ENCODE assay signal across 18 cellular contexts in genomic region chr2:238786379-238786778, GRCh38.
"Had no signal": no experiment of that assay in that cellular context is flagged by ENCODE, and none has a peak within 500 bp of the region (broad histone marks: within the 10 kb centered on the region; RNA-seq: fewer than 3 reads in every experiment).

No MANE protein-coding gene starts in this region.

- DNase-seq: activated CD4-positive, alpha-beta memory T cell treated with anti-CD3 and anti-CD28 coated beads for 36 hours; activated CD4-positive, alpha-beta T cell treated with anti-CD3 and anti-CD28 coated beads for 36 hours; activated CD8-positive, alpha-beta memory T cell treated with anti-CD3 and anti-CD28 coated beads, Interleukin-2, amount 10 ng/mL, durations not matched to agents 7 days and 5 days; activated effector memory CD4-positive, alpha-beta T cell treated with anti-CD3 and anti-CD28 coated beads, Interleukin-2, amount 50 U/mL, for 16 hours; activated T-cell treated with anti-CD3 and anti-CD28 coated beads, Interleukin-2, amount 50 U/mL, for 24 hours; amygdala; brain microvascular endothelial cell; cortex of kidney; effector CD4-positive, alpha-beta T cell; islet precursor cell; naive B cell; retina; stimulated activated CD4-positive, alpha-beta T cell treated with anti-CD3 and anti-CD28 coated beads, Interleukin-2, amount 100 ng/mL, for 48 hours; stimulated activated naive CD4-positive, alpha-beta T cell; substantia nigra; trophoblast cell had no signal

- H3K36me3 Mint-ChIP-seq: activated CD4-positive, alpha-beta memory T cell treated with anti-CD3 and anti-CD28 coated beads for 36 hours; activated CD8-positive, alpha-beta memory T cell treated with anti-CD3 and anti-CD28 coated beads, Interleukin-2, amount 10 ng/mL, durations not matched to agents 7 days and 5 days; naive B cell had no signal

- H3K4me3 Mint-ChIP-seq: activated CD4-positive, alpha-beta memory T cell treated with anti-CD3 and anti-CD28 coated beads for 36 hours; activated CD4-positive, alpha-beta T cell treated with anti-CD3 and anti-CD28 coated beads for 36 hours; activated CD8-positive, alpha-beta memory T cell treated with anti-CD3 and anti-CD28 coated beads, Interleukin-2, amount 10 ng/mL, durations not matched to agents 7 days and 5 days; activated naive CD8-positive, alpha-beta T cell; activated T-cell treated with anti-CD3 and anti-CD28 coated beads, Interleukin-2, amount 50 U/mL, for 24 hours; naive B cell; T-helper 1 cell treated with Interleukin-12 subunit alpha and Interleukin-12 subunit beta and Interleukin-4 antibody, amounts not matched to agents 30 μg/mL and 1 μg/mL, for 36 hours had no signal

- H3K27ac ChIP-seq: brain microvascular endothelial cell had no signal

- H3K36me3 ChIP-seq: brain microvascular endothelial cell had no signal

- H3K4me1 Mint-ChIP-seq: activated CD8-positive, alpha-beta memory T cell treated with anti-CD3 and anti-CD28 coated beads, Interleukin-2, amount 10 ng/mL, durations not matched to agents 7 days and 5 days; naive B cell had no signal

- ATAC-seq: activated CD4-positive, alpha-beta T cell treated with anti-CD3 and anti-CD28 coated beads for 36 hours; activated CD8-positive, alpha-beta memory T cell treated with anti-CD3 and anti-CD28 coated beads, Interleukin-2, amount 10 ng/mL, durations not matched to agents 7 days and 5 days had no signal

- H3K9me3 Mint-ChIP-seq: activated CD4-positive, alpha-beta memory T cell treated with anti-CD3 and anti-CD28 coated beads for 36 hours; activated T-cell treated with anti-CD3 and anti-CD28 coated beads, Interleukin-2, amount 50 U/mL, for 24 hours; T-helper 1 cell treated with Interleukin-12 subunit alpha and Interleukin-12 subunit beta and Interleukin-4 antibody, amounts not matched to agents 30 μg/mL and 1 μg/mL, for 36 hours had no signal

- H3K27ac Mint-ChIP-seq: activated CD4-positive, alpha-beta memory T cell treated with anti-CD3 and anti-CD28 coated beads for 36 hours; activated CD4-positive, alpha-beta T cell treated with anti-CD3 and anti-CD28 coated beads for 36 hours; activated CD8-positive, alpha-beta memory T cell treated with anti-CD3 and anti-CD28 coated beads, Interleukin-2, amount 10 ng/mL, durations not matched to agents 7 days and 5 days; activated naive CD8-positive, alpha-beta T cell; activated T-cell treated with anti-CD3 and anti-CD28 coated beads, Interleukin-2, amount 50 U/mL, for 24 hours; naive B cell; T-helper 1 cell treated with Interleukin-12 subunit alpha and Interleukin-12 subunit beta and Interleukin-4 antibody, amounts not matched to agents 30 μg/mL and 1 μg/mL, for 36 hours had no signal
